31 cellular contexts compared by ENCODE assay signal in genomic region chr3:182412066-182412465, GRCh38.
DNase-seq lines count a peak whose midpoint lies in the region; ATAC-seq and TF ChIP-seq lines count a peak whose summit lies in the region.
"Had no signal": no experiment of that assay in that cellular context is flagged by ENCODE, and none has a peak within 500 bp of the region (broad histone marks: within the 10 kb centered on the region; RNA-seq: fewer than 3 reads in every experiment).

No MANE protein-coding gene starts in this region.

- intact Hi-C loops in prostate gland (cut with DNase I) = no loop called here
- intact Hi-C loops in naive thymus-derived CD4-positive, alpha-beta T cell (cut with micrococcal nuclease) = no loop called here

- no peaks in the 10 kb centered on the region for H3K27me3 ChIP-seq in prostate gland (replicated peaks; ENCODE audit: insufficient read depth)
- H3K27me3 ChIP-seq in naive thymus-derived CD4-positive, alpha-beta T cell (ENCODE audit: control insufficient read depth in 2 of 2, insufficient read depth in 2 of 2, low read length in 2 of 2) = no peaks in the 10 kb centered on the region
- H3K27me3 ChIP-seq: gastrocnemius medialis, neural progenitor cell, right atrium auricular region had no signal

- DNase-seq in A172 (ENCODE audit: low spot score) = peak; percentile 17
- DNase-seq in HT-29 (ENCODE audit: low spot score) = peak; percentile 22
- DNase-seq in kidney glomerular epithelial cell (lab: John Stamatoyannopoulos, UW) = peak; percentile 51
- DNase-seq in prostate gland (ENCODE audit: low spot score) = no peak
- no peak for DNase-seq in naive thymus-derived CD4-positive, alpha-beta T cell
- no peak for DNase-seq in medulla oblongata (ENCODE audit: extremely low spot score)
- DNase-seq: activated B cell treated with CpG ODN at 0.5 μM for 24 hours; activated CD4-positive, alpha-beta T cell treated with anti-CD3 and anti-CD28 coated beads, Interleukin-2, amount 50 U/mL, for 1 hour; activated naive CD4-positive, alpha-beta T cell treated with Interleukin-2 at 50 U/mL for 16 hours; activated T-cell treated with anti-CD3 and anti-CD28 coated beads, Interleukin-2, amount 50 U/mL, for 24 hours; CD4-positive, alpha-beta T cell; endodermal cell; gastrocnemius medialis; KG1; left colon; mesenchymal stem cell; NCI-H1436; NCI-H2081; NCI-H345; stimulated activated CD4-positive, alpha-beta T cell treated with anti-CD3 and anti-CD28 coated beads, Interleukin-1b, Interleukin-23, amount 100 ng/mL, for 48 hours; T-helper 1 cell had no signal

- no peak overlapping the region for H3K27ac ChIP-seq in prostate gland
- H3K27ac ChIP-seq in naive thymus-derived CD4-positive, alpha-beta T cell (ENCODE audit: low read depth, low read length) = no peak overlapping the region
- H3K27ac ChIP-seq: A549, gastrocnemius medialis, neural progenitor cell, parathyroid adenoma, right atrium auricular region, SK-N-MC, thoracic aorta had no signal

- no peak overlapping the region for H3K4me3 ChIP-seq in prostate gland
- H3K4me3 ChIP-seq in naive thymus-derived CD4-positive, alpha-beta T cell (ENCODE audit: low read length) = no peak overlapping the region
- H3K4me3 ChIP-seq: A549, gastrocnemius medialis, neural progenitor cell, right atrium auricular region, SK-N-MC, thoracic aorta had no signal

- no peak for TF ChIP-seq CTCF in prostate gland (IDR thresholded peaks at IDR 0.05)

- H3K36me3 ChIP-seq in prostate gland = no peaks in the 10 kb centered on the region
- H3K36me3 ChIP-seq in naive thymus-derived CD4-positive, alpha-beta T cell (ENCODE audit: control insufficient read depth in 2 of 3, insufficient read depth in 3 of 3, low read length in 3 of 3) = no peaks in the 10 kb centered on the region
- H3K36me3 ChIP-seq: gastrocnemius medialis, neural progenitor cell, right atrium auricular region, thoracic aorta had no signal

- peaks cover 0 to 6% (median 0%) of the 10 kb centered on the region in 5 donors for H3K27me3 Mint-ChIP-seq in naive thymus-derived CD4-positive, alpha-beta T cell
- H3K27me3 Mint-ChIP-seq: activated B cell treated with CpG ODN at 0.5 μM for 24 hours; activated T-cell treated with anti-CD3 and anti-CD28 coated beads, Interleukin-2, amount 50 U/mL, for 24 hours; CD4-positive, alpha-beta T cell; dendritic cell treated with granulocyte-macrophage colony-stimulating factor and Interleukin-4, amounts not matched to agents 40 ng/mL and 50 ng/mL, for 4 days; stimulated activated naive CD8-positive, alpha-beta T cell treated with anti-CD3 and anti-CD28 coated beads, Interleukin-15, Interleukin-2, amounts not matched to agents 100 ng/mL and 50 ng/mL, for 24 hours had no signal

- no peak overlapping the region for H3K4me3 Mint-ChIP-seq in naive thymus-derived CD4-positive, alpha-beta T cell
- H3K4me3 Mint-ChIP-seq: activated B cell treated with CpG ODN at 0.5 μM for 24 hours; activated T-cell treated with anti-CD3 and anti-CD28 coated beads, Interleukin-2, amount 50 U/mL, for 24 hours; CD4-positive, alpha-beta T cell; dendritic cell treated with granulocyte-macrophage colony-stimulating factor and Interleukin-4, amounts not matched to agents 40 ng/mL and 50 ng/mL, for 4 days; endodermal cell; neural progenitor cell; stimulated activated naive CD8-positive, alpha-beta T cell treated with anti-CD3 and anti-CD28 coated beads, Interleukin-15, Interleukin-2, amounts not matched to agents 100 ng/mL and 50 ng/mL, for 24 hours had no signal

- CTCF ChIA-PET in naive thymus-derived CD4-positive, alpha-beta T cell (lab: Charles Lee) = no interaction called here

- WGBS in prostate gland = 37% methylated on average over 2 of the region's 2 CpGs

- H3K4me1 Mint-ChIP-seq in naive thymus-derived CD4-positive, alpha-beta T cell = no peaks in the 10 kb centered on the region
- H3K4me1 Mint-ChIP-seq: activated B cell treated with CpG ODN at 0.5 μM for 24 hours, endodermal cell, neural progenitor cell had no signal

- no peaks in the 10 kb centered on the region for H3K4me1 ChIP-seq in prostate gland (replicated peaks)
- H3K4me1 ChIP-seq in naive thymus-derived CD4-positive, alpha-beta T cell (ENCODE audit: control insufficient read depth in 2 of 2, insufficient read depth in 2 of 2, low read length in 2 of 2) = no peaks in the 10 kb centered on the region
- H3K4me1 ChIP-seq: A549, gastrocnemius medialis, neural progenitor cell, parathyroid adenoma, right atrium auricular region had no signal

- ATAC-seq in naive thymus-derived CD4-positive, alpha-beta T cell = no peak
- ATAC-seq in HG02588 (IDR thresholded peaks at IDR 0.05; ENCODE audit: unreplicated experiment) = no peak
- ATAC-seq: A549, gastrocnemius medialis, left colon had no signal

- TF ChIP-seq POLR2A in Raji (IDR thresholded peaks at IDR 0.05; ENCODE audit: insufficient read depth, low read depth, low read length) = peak; percentile 72
- TF ChIP-seq POLR2A in prostate gland (IDR thresholded peaks at IDR 0.05) = no peak

- peaks cover 0 to 4% (median 0%) of the 10 kb centered on the region in 11 donors for H3K9me3 Mint-ChIP-seq in naive thymus-derived CD4-positive, alpha-beta T cell
- H3K9me3 Mint-ChIP-seq: activated B cell treated with CpG ODN at 0.5 μM for 24 hours; activated T-cell treated with anti-CD3 and anti-CD28 coated beads, Interleukin-2, amount 50 U/mL, for 24 hours; CD4-positive, alpha-beta T cell; dendritic cell treated with granulocyte-macrophage colony-stimulating factor and Interleukin-4, amounts not matched to agents 40 ng/mL and 50 ng/mL, for 4 days; endodermal cell; stimulated activated naive CD8-positive, alpha-beta T cell treated with anti-CD3 and anti-CD28 coated beads, Interleukin-15, Interleukin-2, amounts not matched to agents 100 ng/mL and 50 ng/mL, for 24 hours had no signal

- H3K36me3 Mint-ChIP-seq in naive thymus-derived CD4-positive, alpha-beta T cell = no peaks in the 10 kb centered on the region
- H3K36me3 Mint-ChIP-seq: neural progenitor cell had no signal

- no peaks in the 10 kb centered on the region for H3K9me3 ChIP-seq in prostate gland
- no peaks in the 10 kb centered on the region for H3K9me3 ChIP-seq in naive thymus-derived CD4-positive, alpha-beta T cell (ENCODE audit: control insufficient read depth in 2 of 3, low read length in 3 of 3)
- H3K9me3 ChIP-seq: A549, gastrocnemius medialis, right atrium auricular region, thoracic aorta had no signal

- POLR2A ChIA-PET in naive thymus-derived CD4-positive, alpha-beta T cell (lab: Charles Lee) = no interaction called here

- no peak overlapping the region for H3K27ac Mint-ChIP-seq in naive thymus-derived CD4-positive, alpha-beta T cell
- H3K27ac Mint-ChIP-seq: activated B cell treated with CpG ODN at 0.5 μM for 24 hours; activated T-cell treated with anti-CD3 and anti-CD28 coated beads, Interleukin-2, amount 50 U/mL, for 24 hours; CD4-positive, alpha-beta T cell; dendritic cell treated with granulocyte-macrophage colony-stimulating factor and Interleukin-4, amounts not matched to agents 40 ng/mL and 50 ng/mL, for 4 days; endodermal cell; neural progenitor cell; stimulated activated naive CD8-positive, alpha-beta T cell treated with anti-CD3 and anti-CD28 coated beads, Interleukin-15, Interleukin-2, amounts not matched to agents 100 ng/mL and 50 ng/mL, for 24 hours had no signal

Comparison
In these comparisons a context has a peak if more than half of its experiments do, and no peak if none do; other contexts are left out.
1. DNase-seq: peak in A172 (single experiment), HT-29 (single experiment) and kidney glomerular epithelial cell (single experiment); none in prostate gland (single experiment), naive thymus-derived CD4-positive, alpha-beta T cell (0 of 9) and medulla oblongata (single experiment).